Comparison of ENCODE assay signal across 18 cellular contexts in the genomic region with DNA sequence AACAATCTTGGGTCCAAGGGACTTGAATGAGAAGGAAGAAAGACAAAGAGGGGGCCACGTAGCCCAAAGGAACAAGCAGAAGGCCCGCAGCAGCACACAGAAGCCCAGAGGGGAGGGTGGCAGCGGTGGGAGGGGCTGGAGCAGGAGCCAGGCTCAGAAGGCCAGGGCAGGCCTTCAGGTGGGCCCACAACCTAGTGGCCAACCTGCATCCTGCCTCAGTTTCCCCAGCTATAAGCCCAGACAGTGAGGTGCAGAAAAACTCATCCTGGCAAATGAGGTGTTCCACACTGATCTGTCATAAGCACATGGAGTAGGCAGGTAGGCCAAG. TPM values are rescaled to one million over a fixed set of nuclear protein-coding genes. Genes with fewer than 3 reads are reported as not detected.
A peak's percentile ranks its signal among the peaks of the same experiment; 100 is the strongest.
DNase-seq lines count a peak whose midpoint lies in the region; ATAC-seq and TF ChIP-seq lines count a peak whose summit lies in the region.
"Had no signal": no experiment of that assay in that cellular context is flagged by ENCODE, and none has a peak within 500 bp of the region (broad histone marks: within the 10 kb centered on the region; RNA-seq: fewer than 3 reads in every experiment).

No MANE protein-coding gene starts in this region.

- TF ChIP-seq RAD21 in SK-N-SH (IDR thresholded peaks at IDR 0.05; ENCODE audit: low read length): no peak

- H3K79me2 ChIP-seq in SK-N-SH (ENCODE audit: insufficient read depth) (peaks cover 94% of the 10 kb centered on the region), osteoblast (ENCODE audit: insufficient read depth, low read length) (peaks cover 84% of the 10 kb centered on the region)

- H3K9me3 Mint-ChIP-seq in chondrocyte (ENCODE audit: low read depth): no peaks in the 10 kb centered on the region
- H3K9me3 Mint-ChIP-seq: CD8-positive, alpha-beta T cell had no signal

- no peak overlapping the region for H3K9ac ChIP-seq in SK-N-SH
- H3K9ac ChIP-seq: BLaER1 had no signal

- H2AFZ ChIP-seq in SK-N-SH (ENCODE audit: low read depth) (no peak overlapping the region), osteoblast (ENCODE audit: low read length) (no peak overlapping the region)

- CTCF ChIA-PET in SK-N-SH (lab: Yijun Ruan, JAX): interaction anchor here (0.9 to 2.3 kb wide), 4 partner anchors 26 to 35 kb away, joined by 3 to 6 read pairs (median 4); a partner anchor contains a TSS

- TF ChIP-seq CTCF in SK-N-SH (IDR thresholded peaks at IDR 0.05) (no peak), chondrocyte (IDR thresholded peaks at IDR 0.05) (no peak), osteoblast (IDR thresholded peaks at IDR 0.05; ENCODE audit: extremely low read depth, low read depth, low read length) (no peak), upper lobe of right lung (IDR thresholded peaks at IDR 0.05) (no peak)

- H3K4me3 ChIP-seq in SK-N-SH (ENCODE audit: low read depth in 2 of 2, low read length in 1 of 2) (no peak overlapping the region), osteoblast (ENCODE audit: insufficient read depth, low read length) (no peak overlapping the region), upper lobe of right lung (no peak overlapping the region)
- H3K4me3 ChIP-seq: BLaER1 had no signal

- H3K27ac ChIP-seq in SK-N-SH (ENCODE audit: low read depth in 2 of 2, low read length in 1 of 2): peak overlapping the region; percentile 86 to 97; a peak in 3 of 4 replicates
- peak overlapping the region; percentile 99 for H3K27ac ChIP-seq in osteoblast (ENCODE audit: low read depth, low read length)
- H3K27ac ChIP-seq in upper lobe of right lung: peak overlapping the region; percentile 14
- H3K27ac ChIP-seq: 22Rv1, BLaER1 had no signal

- no peaks in the 10 kb centered on the region for H3K9me2 ChIP-seq in SK-N-SH

- peaks cover 39 to 72% of the 10 kb centered on the region in 2 experiments for H3K4me1 ChIP-seq in SK-N-SH (ENCODE audit: control insufficient read depth in 1 of 2, insufficient read depth in 2 of 2, low read depth in 1 of 2, low read length in 1 of 2)
- peaks cover 73% of the 10 kb centered on the region for H3K4me1 ChIP-seq in osteoblast (ENCODE audit: insufficient read depth, low read length)
- H3K4me1 ChIP-seq in upper lobe of right lung: peaks cover 37% of the 10 kb centered on the region

- H3K27ac Mint-ChIP-seq in chondrocyte (ENCODE audit: unreplicated experiment): no peak overlapping the region
- H3K27ac Mint-ChIP-seq: CD8-positive, alpha-beta T cell had no signal

- H3K36me3 ChIP-seq in SK-N-SH (replicated peaks in 1 of 2; ENCODE audit: control insufficient read depth in 1 of 2, insufficient read depth in 2 of 2, low read length in 1 of 2) (peaks cover 2 to 18% of the 10 kb centered on the region in 2 experiments), osteoblast (ENCODE audit: insufficient read depth, low read length) (peaks cover 63% of the 10 kb centered on the region), upper lobe of right lung (no peaks in the 10 kb centered on the region)
- H3K36me3 ChIP-seq: BLaER1 had no signal

- H3K9me3 ChIP-seq in SK-N-SH (no peaks in the 10 kb centered on the region), osteoblast (ENCODE audit: low read depth, low read length) (no peaks in the 10 kb centered on the region), upper lobe of right lung (no peaks in the 10 kb centered on the region)
- H3K9me3 ChIP-seq: BLaER1 had no signal

- H3K4me2 ChIP-seq in SK-N-SH (no peak overlapping the region), osteoblast (ENCODE audit: insufficient read depth, low read length) (no peak overlapping the region)
- H3K4me2 ChIP-seq: BLaER1 had no signal

- POLR2A ChIA-PET in SK-N-SH (lab: Yijun Ruan, JAX): interaction anchor here (0.6 kb wide), 1 partner anchor 700 kb away, joined by 3 read pairs; no protein-coding TSS in a partner anchor

- no peak for ATAC-seq in SK-N-SH treated with all-trans-retinoic acid at 6 μM for 48 hours
- ATAC-seq in upper lobe of right lung: no peak
- no peak for ATAC-seq in HG03460 (IDR thresholded peaks at IDR 0.05; ENCODE audit: unreplicated experiment)
- ATAC-seq: CD8-positive, alpha-beta T cell; HCT116 had no signal

- DNase-seq in SK-N-SH: no peak
- DNase-seq in chondrocyte (ENCODE audit: low spot score): peak; percentile 58
- no peak for DNase-seq in osteoblast (ENCODE audit: insufficient read length, low spot score, missing footprints)
- DNase-seq in upper lobe of right lung: no peak
- DNase-seq in OCI-M2 (lab: John Stamatoyannopoulos, UW; ENCODE audit: unreplicated experiment): no peak
- DNase-seq in NCI-H226: no peak
- DNase-seq: CD8-positive, alpha-beta T cell; DMS79; KBM-7; NCI-H1436 treated with DMSO at 0.1 percent for 48 hours; NCI-H2081; NCI-H510A; NCI-H774 had no signal

- TF ChIP-seq EP300 in SK-N-SH (IDR thresholded peaks at IDR 0.05; ENCODE audit: borderline replicate concordance in 1 of 2, low read depth in 1 of 2, low read length in 1 of 2): no peak

- no peaks in the 10 kb centered on the region for H4K20me1 ChIP-seq in SK-N-SH (ENCODE audit: insufficient read depth)
- H4K20me1 ChIP-seq in osteoblast (ENCODE audit: insufficient read depth, low read length): no peaks in the 10 kb centered on the region
- H4K20me1 ChIP-seq: BLaER1 had no signal

- no peaks in the 10 kb centered on the region for H3K27me3 ChIP-seq in SK-N-SH (ENCODE audit: insufficient read depth)
- no peaks in the 10 kb centered on the region for H3K27me3 ChIP-seq in osteoblast (ENCODE audit: insufficient read depth, low read length)
- H3K27me3 ChIP-seq in upper lobe of right lung: no peaks in the 10 kb centered on the region
- H3K27me3 ChIP-seq: BLaER1 had no signal

- intact Hi-C loops in upper lobe of right lung (cut with DNase I): no loop called here

- H3K27me3 Mint-ChIP-seq in chondrocyte (ENCODE audit: low read depth): no peaks in the 10 kb centered on the region

- 96% methylated on average over 3 of the region's 3 CpGs for WGBS in SK-N-SH (ENCODE audit: low lambda C conversion rate)

- peaks cover 4% of the 10 kb centered on the region for H3K36me3 Mint-ChIP-seq in chondrocyte (ENCODE audit: low read depth)
- H3K36me3 Mint-ChIP-seq: CD8-positive, alpha-beta T cell had no signal

- H3F3A ChIP-seq in SK-N-SH (replicated peaks; ENCODE audit: insufficient read depth): peaks cover 59% of the 10 kb centered on the region

- peaks cover 76% of the 10 kb centered on the region for H3K4me1 Mint-ChIP-seq in chondrocyte (ENCODE audit: low read depth)

- H3K4me3 Mint-ChIP-seq in chondrocyte (ENCODE audit: unreplicated experiment): no peak overlapping the region
- H3K4me3 Mint-ChIP-seq: CD8-positive, alpha-beta T cell had no signal

TF ChIP-seq in SK-N-SH, 30 proteins besides CTCF, POLR2A, EP300 and RAD21 (continues in another document):
- TF ChIP-seq TCF12 (IDR thresholded peaks at IDR 0.05) (no peak), GATA2 (CRISPR knock-in tag; IDR thresholded peaks at IDR 0.05) (no peak), CHD2 (IDR thresholded peaks at IDR 0.05; ENCODE audit: low read length, partially characterized antibody) (no peak), RXRA (IDR thresholded peaks at IDR 0.05; ENCODE audit: borderline replicate concordance, low read depth) (no peak), JUND (IDR thresholded peaks at IDR 0.05) (no peak), EZH2phosphoT487 (IDR thresholded peaks at IDR 0.05; ENCODE audit: borderline replicate concordance, low read depth) (no peak)

TF ChIP-seq in SK-N-SH treated with all-trans-retinoic acid at 6 μM for 48 hours, 23 proteins besides CTCF, POLR2A, EP300 and RAD21 (continues in another document):
- TF ChIP-seq ZC3H10 (CRISPR knock-in tag; IDR thresholded peaks at IDR 0.05) (no peak), PPARA (CRISPR knock-in tag; IDR thresholded peaks at IDR 0.05; ENCODE audit: borderline replicate concordance) (no peak), ZFP3 (CRISPR knock-in tag; IDR thresholded peaks at IDR 0.05) (no peak), ZNF8 (CRISPR knock-in tag; IDR thresholded peaks at IDR 0.05) (no peak)
- TF ChIP-seq, protein P1, sequence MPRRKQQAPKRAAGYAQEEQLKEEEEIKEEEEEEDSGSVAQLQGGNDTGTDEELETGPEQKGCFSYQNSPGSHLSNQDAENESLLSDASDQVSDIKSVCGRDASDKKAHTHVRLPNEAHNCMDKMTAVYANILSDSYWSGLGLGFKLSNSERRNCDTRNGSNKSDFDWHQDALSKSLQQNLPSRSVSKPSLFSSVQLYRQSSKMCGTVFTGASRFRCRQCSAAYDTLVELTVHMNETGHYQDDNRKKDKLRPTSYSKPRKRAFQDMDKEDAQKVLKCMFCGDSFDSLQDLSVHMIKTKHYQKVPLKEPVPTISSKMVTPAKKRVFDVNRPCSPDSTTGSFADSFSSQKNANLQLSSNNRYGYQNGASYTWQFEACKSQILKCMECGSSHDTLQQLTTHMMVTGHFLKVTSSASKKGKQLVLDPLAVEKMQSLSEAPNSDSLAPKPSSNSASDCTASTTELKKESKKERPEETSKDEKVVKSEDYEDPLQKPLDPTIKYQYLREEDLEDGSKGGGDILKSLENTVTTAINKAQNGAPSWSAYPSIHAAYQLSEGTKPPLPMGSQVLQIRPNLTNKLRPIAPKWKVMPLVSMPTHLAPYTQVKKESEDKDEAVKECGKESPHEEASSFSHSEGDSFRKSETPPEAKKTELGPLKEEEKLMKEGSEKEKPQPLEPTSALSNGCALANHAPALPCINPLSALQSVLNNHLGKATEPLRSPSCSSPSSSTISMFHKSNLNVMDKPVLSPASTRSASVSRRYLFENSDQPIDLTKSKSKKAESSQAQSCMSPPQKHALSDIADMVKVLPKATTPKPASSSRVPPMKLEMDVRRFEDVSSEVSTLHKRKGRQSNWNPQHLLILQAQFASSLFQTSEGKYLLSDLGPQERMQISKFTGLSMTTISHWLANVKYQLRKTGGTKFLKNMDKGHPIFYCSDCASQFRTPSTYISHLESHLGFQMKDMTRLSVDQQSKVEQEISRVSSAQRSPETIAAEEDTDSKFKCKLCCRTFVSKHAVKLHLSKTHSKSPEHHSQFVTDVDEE (CRISPR knock-in tag; IDR thresholded peaks at IDR 0.05): no peak

RNA-seq across cellular contexts. Expression of a gene that starts 34.1 kb away (rescaled TPM):
- polyA plus RNA-seq in SK-N-SH (2012; rRNA removed): 34.4 and 58.8 TPM in 2 replicates
- 30.9 and 41.3 TPM in 2 replicates for polyA plus RNA-seq in SK-N-SH (2012; cell fraction: cytosol; rRNA removed)
- polyA plus RNA-seq in SK-N-SH (2012; cell fraction: nucleus; rRNA removed): 136 and 138 TPM in 2 replicates
- total RNA-seq in chondrocyte: 210 to 446 TPM (median 215 TPM) in 3 replicates
- total RNA-seq in osteoblast: 493 and 546 TPM in 2 replicates
- total RNA-seq in upper lobe of right lung: 117 TPM

Comparison
In these comparisons a context has a peak if more than half of its experiments do, and no peak if none do; other contexts are left out.
1. H3K27ac ChIP-seq: peak in every context shown above with its lines; median percentile 99 in osteoblast; 92 in SK-N-SH; 14 in upper lobe of right lung.